ENCODE assay signal across 21 cellular contexts in the genomic region with DNA sequence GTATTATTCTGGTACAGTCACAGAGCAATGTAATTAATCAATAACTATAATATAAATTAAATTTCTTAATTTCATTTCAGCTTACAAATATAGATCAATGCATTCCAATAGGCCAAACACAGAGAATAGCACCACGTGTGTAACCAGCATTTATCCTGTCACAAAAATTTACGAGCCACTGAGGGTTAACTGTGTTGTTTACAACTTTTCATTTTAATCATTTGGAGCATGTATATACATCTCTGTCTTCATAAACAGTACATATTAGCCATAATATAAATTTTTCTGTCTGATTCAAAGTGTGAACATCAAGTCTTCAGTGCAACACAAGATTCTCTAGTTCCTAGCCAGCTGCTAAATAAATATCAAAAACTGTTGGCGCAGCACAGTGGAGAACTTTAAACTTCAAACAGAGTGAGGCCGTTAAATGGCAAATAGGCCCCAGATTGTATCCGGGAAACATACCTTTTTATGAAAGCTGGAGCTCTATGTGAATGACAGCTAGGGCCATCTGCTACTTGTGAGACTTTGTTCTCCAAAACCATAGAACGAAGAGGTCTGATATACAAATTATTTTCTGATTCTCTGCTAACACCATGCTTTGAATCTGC.
DNase-seq lines count a peak whose midpoint lies in the region; ATAC-seq, FAIRE-seq and TF ChIP-seq lines count a peak whose summit lies in the region.
"Had no signal": no experiment of that assay in that cellular context is flagged by ENCODE, and none has a peak within 500 bp of the region (broad histone marks: within the 10 kb centered on the region; RNA-seq: fewer than 3 reads in every experiment).

No MANE protein-coding gene starts in this region.

- no peaks in the 10 kb centered on the region for H3K79me1 ChIP-seq in neuronal stem cell (ENCODE audit: low read depth, low read length)

- no peaks in the 10 kb centered on the region for H3K36me3 ChIP-seq in endocrine pancreas (ENCODE audit: control insufficient read depth, insufficient read depth, low read length)
- peaks cover 0 to 1% of the 10 kb centered on the region in 2 experiments; a peak in 1 of 5 replicates for H3K36me3 ChIP-seq in HepG2 (replicated peaks in 1 of 2; ENCODE audit: control insufficient read depth in 1 of 2, insufficient read depth in 2 of 2, low read length in 2 of 2)
- H3K36me3 ChIP-seq in gastrocnemius medialis, result no peaks in the 10 kb centered on the region
- H3K36me3 ChIP-seq in neuronal stem cell (replicated peaks in 1 of 2; ENCODE audit: control insufficient read depth in 2 of 2, insufficient read depth in 2 of 2, low read length in 2 of 2), result no peaks in the 10 kb centered on the region
- H3K36me3 ChIP-seq: BLaER1 treated with 17β-estradiol and CSF1 and Interleukin-3, amounts not matched to agents 10 nM and 100 nM had no signal

- no peak for TF ChIP-seq CTCF in HepG2 (CRISPR knock-in tag; IDR thresholded peaks at IDR 0.05)
- no peak for TF ChIP-seq CTCF in gastrocnemius medialis (IDR thresholded peaks at IDR 0.05 in 4 of 5, conservative IDR thresholded peaks at IDR 0.05 in 1 of 5)

- no peaks in the 10 kb centered on the region for H3K36me3 Mint-ChIP-seq in stimulated activated naive B cell treated with anti-CD40 and anti-IgM and Interleukin-4, amounts not matched to agents 10 μg/mL and 1 μg/mL and 100 μg/mL, for 72 hours
- H3K36me3 Mint-ChIP-seq: CD4-positive, CD25-positive, alpha-beta regulatory T cell had no signal

- H3K4me2 ChIP-seq in HepG2 (ENCODE audit: low read depth, low read length) (peak overlapping the region; percentile 62), neuronal stem cell (ENCODE audit: insufficient read depth, low read length, poor library complexity, severe bottlenecking) (no peak overlapping the region)
- H3K4me2 ChIP-seq: BLaER1 treated with 17β-estradiol and CSF1 and Interleukin-3, amounts not matched to agents 10 nM and 100 nM had no signal

- ATAC-seq in HepG2, result peak; percentile 93
- ATAC-seq in gastrocnemius medialis, result no peak
- ATAC-seq in GM18502 (IDR thresholded peaks at IDR 0.05; ENCODE audit: poor library complexity, unreplicated experiment), result no peak
- ATAC-seq in stimulated activated naive B cell treated with anti-CD40 and anti-IgM and Interleukin-4, amounts not matched to agents 10 μg/mL and 1 μg/mL and 100 μg/mL, for 72 hours (replicated peaks), result no peak

- H3K27me3 ChIP-seq in endocrine pancreas (ENCODE audit: control insufficient read depth, insufficient read depth, low read length), result no peaks in the 10 kb centered on the region
- no peaks in the 10 kb centered on the region for H3K27me3 ChIP-seq in HepG2 (ENCODE audit: control insufficient read depth in 1 of 2, insufficient read depth in 2 of 2, low read length in 2 of 2)
- H3K27me3 ChIP-seq in gastrocnemius medialis, result no peaks in the 10 kb centered on the region
- H3K27me3 ChIP-seq in neuronal stem cell (ENCODE audit: control insufficient read depth in 3 of 3, insufficient read depth in 3 of 3, low read depth in 1 of 3, low read length in 3 of 3), result no peaks in the 10 kb centered on the region
- H3K27me3 ChIP-seq: BLaER1 treated with 17β-estradiol and CSF1 and Interleukin-3, amounts not matched to agents 10 nM and 100 nM had no signal

- no peaks in the 10 kb centered on the region for H3K4me1 Mint-ChIP-seq in stimulated activated naive B cell treated with anti-CD40 and anti-IgM and Interleukin-4, amounts not matched to agents 10 μg/mL and 1 μg/mL and 100 μg/mL, for 72 hours
- H3K4me1 Mint-ChIP-seq: CD4-positive, CD25-positive, alpha-beta regulatory T cell had no signal

- H3K9ac ChIP-seq in endocrine pancreas (ENCODE audit: control insufficient read depth, insufficient read depth, low read length) (no peak overlapping the region), HepG2 (ENCODE audit: insufficient read depth, low read depth, low read length) (no peak overlapping the region), neuronal stem cell (ENCODE audit: low read depth, low read length, poor library complexity) (no peak overlapping the region)
- H3K9ac ChIP-seq: BLaER1 treated with 17β-estradiol and CSF1 and Interleukin-3, amounts not matched to agents 10 nM and 100 nM; GM23248 had no signal

- no peak overlapping the region for H2BK5ac ChIP-seq in neuronal stem cell (ENCODE audit: low read length)

- H2AFZ ChIP-seq in HepG2 (ENCODE audit: low read length) (no peak overlapping the region), neuronal stem cell (ENCODE audit: low read length) (no peak overlapping the region)
- H2AFZ ChIP-seq: GM23248 had no signal

- intact Hi-C loops in HepG2 (cut with micrococcal nuclease; ENCODE audit: unreplicated experiment), result no loop called here
- intact Hi-C loops in gastrocnemius medialis (cut with DNase I; ENCODE audit: low total_unique reads), result no loop called here

- peaks cover 11% of the 10 kb centered on the region; the same call in 1 of the 2 replicates for H4K20me1 ChIP-seq in HepG2 (ENCODE audit: insufficient read depth, low read length)

- no peak overlapping the region for H2BK15ac ChIP-seq in neuronal stem cell (ENCODE audit: low read length)

- peak overlapping the region; percentile 75 for H3K27ac ChIP-seq in HepG2 (ENCODE audit: extremely low read length, insufficient read depth, low read length)
- H3K27ac ChIP-seq in gastrocnemius medialis, result peak overlapping the region in 3 of 4 donors; percentile 24 to 89 (median 78)
- no peak overlapping the region for H3K27ac ChIP-seq in neuronal stem cell (replicated peaks; ENCODE audit: low read length)
- H3K27ac ChIP-seq: BLaER1 treated with 17β-estradiol and CSF1 and Interleukin-3, amounts not matched to agents 10 nM and 100 nM; GM23248; HL-60 had no signal

- no peak overlapping the region for H2BK120ac ChIP-seq in neuronal stem cell (ENCODE audit: low read depth, low read length)

- H3K4me3 ChIP-seq in endocrine pancreas (ENCODE audit: control insufficient read depth, insufficient read depth, low read length), result peak overlapping the region; percentile 3
- peak overlapping the region in 2 of 3 experiments; percentile 26 to 34; a peak in 3 of 6 replicates for H3K4me3 ChIP-seq in HepG2 (replicated peaks in 1 of 3; ENCODE audit: insufficient read depth in 1 of 3, low read depth in 2 of 3, low read length in 3 of 3)
- H3K4me3 ChIP-seq in gastrocnemius medialis, result no peak overlapping the region
- H3K4me3 ChIP-seq in neuronal stem cell (ENCODE audit: low read length in 2 of 2), result no peak overlapping the region
- H3K4me3 ChIP-seq: BLaER1 treated with 17β-estradiol and CSF1 and Interleukin-3, amounts not matched to agents 10 nM and 100 nM; GM23248 had no signal

- H3K4me1 ChIP-seq in endocrine pancreas (ENCODE audit: control insufficient read depth, insufficient read depth, low read length) (peaks cover 15% of the 10 kb centered on the region), HepG2 (ENCODE audit: insufficient read depth, low read length) (peaks cover 76% of the 10 kb centered on the region), gastrocnemius medialis (peaks cover 55 to 56% of the 10 kb centered on the region in 2 donors), neuronal stem cell (ENCODE audit: control insufficient read depth in 2 of 2, insufficient read depth in 1 of 2, low read depth in 1 of 2, low read length in 2 of 2) (peaks cover 5 to 11% of the 10 kb centered on the region in 2 donors)

- no peak for DNase-seq in GM12892 (ENCODE audit: insufficient read length)
- peak; percentile 82 for DNase-seq in HepG2 (ENCODE audit: low spot score)
- DNase-seq in gastrocnemius medialis, result no peak
- no peak for DNase-seq in stimulated activated naive B cell treated with anti-CD40 and anti-IgM and Interleukin-4, amounts not matched to agents 10 μg/mL and 1 μg/mL and 100 μg/mL, for 72 hours
- DNase-seq in neuronal stem cell (ENCODE audit: low spot score), result no peak
- DNase-seq: ACHN; Calu3; CD4-positive, CD25-positive, alpha-beta regulatory T cell; DMS153; DMS79 treated with DMSO at 0.1 percent for 48 hours; GDM1; GM23248; HFFc6; IMR-90; Kasumi-1; KBM-7 had no signal

- no peak overlapping the region for H3K27ac Mint-ChIP-seq in stimulated activated naive B cell treated with anti-CD40 and anti-IgM and Interleukin-4, amounts not matched to agents 10 μg/mL and 1 μg/mL and 100 μg/mL, for 72 hours
- H3K27ac Mint-ChIP-seq: CD4-positive, CD25-positive, alpha-beta regulatory T cell; HFFc6 had no signal

- no peak overlapping the region for H4K8ac ChIP-seq in neuronal stem cell (ENCODE audit: low read depth, low read length)

- no peaks in the 10 kb centered on the region for H3K9me3 Mint-ChIP-seq in stimulated activated naive B cell treated with anti-CD40 and anti-IgM and Interleukin-4, amounts not matched to agents 10 μg/mL and 1 μg/mL and 100 μg/mL, for 72 hours
- H3K9me3 Mint-ChIP-seq: CD4-positive, CD25-positive, alpha-beta regulatory T cell; HFFc6 had no signal

- H3K14ac ChIP-seq in neuronal stem cell (ENCODE audit: low read length), result no peak overlapping the region

- no TSS peak for BruUV-seq in HepG2 (replicated peaks; lab: Mats Ljungman, UMichigan)

- H3K4me3 Mint-ChIP-seq in stimulated activated naive B cell treated with anti-CD40 and anti-IgM and Interleukin-4, amounts not matched to agents 10 μg/mL and 1 μg/mL and 100 μg/mL, for 72 hours, result no peak overlapping the region
- H3K4me3 Mint-ChIP-seq: CD4-positive, CD25-positive, alpha-beta regulatory T cell; HFFc6 had no signal

- peaks cover 91% of the 10 kb centered on the region for H3K79me2 ChIP-seq in HepG2 (ENCODE audit: insufficient read depth, low read length)

- no peaks in the 10 kb centered on the region for H3K9me3 ChIP-seq in endocrine pancreas (ENCODE audit: control insufficient read depth, low read length)
- H3K9me3 ChIP-seq in HepG2 (ENCODE audit: low read length), result no peaks in the 10 kb centered on the region
- H3K9me3 ChIP-seq in gastrocnemius medialis, result no peaks in the 10 kb centered on the region
- H3K9me3 ChIP-seq in neuronal stem cell (replicated peaks in 1 of 2; ENCODE audit: control insufficient read depth in 2 of 2, insufficient read depth in 1 of 2, low read depth in 1 of 2, low read length in 2 of 2), result no peaks in the 10 kb centered on the region
- H3K9me3 ChIP-seq: BLaER1 treated with 17β-estradiol and CSF1 and Interleukin-3, amounts not matched to agents 10 nM and 100 nM had no signal

- no peak overlapping the region for H2AK5ac ChIP-seq in neuronal stem cell (ENCODE audit: low read depth, low read length)

- TF ChIP-seq EP300 in HepG2 (IDR thresholded peaks at IDR 0.05; ENCODE audit: low read depth in 2 of 2, low read length in 2 of 2) (peak in 1 of 2 experiments; percentile 75; a peak in 2 of 4 replicates), HepG2 (CRISPR knock-in tag; IDR thresholded peaks at IDR 0.05; ENCODE audit: borderline replicate concordance) (no peak; the same call in 1 of the 2 replicates)

- no peaks in the 10 kb centered on the region for H3K27me3 Mint-ChIP-seq in stimulated activated naive B cell treated with anti-CD40 and anti-IgM and Interleukin-4, amounts not matched to agents 10 μg/mL and 1 μg/mL and 100 μg/mL, for 72 hours
- H3K27me3 Mint-ChIP-seq: CD4-positive, CD25-positive, alpha-beta regulatory T cell had no signal

- TF ChIP-seq POLR2A in GM12892 (IDR thresholded peaks at IDR 0.05; ENCODE audit: low read depth, low read length) (no peak), HepG2 (IDR thresholded peaks at IDR 0.05; ENCODE audit: insufficient read depth in 1 of 2, low read depth in 2 of 2, low read length in 2 of 2) (no peak), gastrocnemius medialis (IDR thresholded peaks at IDR 0.05) (no peak)

- H2BK12ac ChIP-seq in neuronal stem cell (ENCODE audit: low read length), result no peak overlapping the region

- H3K4ac ChIP-seq in neuronal stem cell (ENCODE audit: low read length), result no peak overlapping the region

- H3K18ac ChIP-seq in neuronal stem cell (ENCODE audit: low read length), result no peak overlapping the region

- H3K23ac ChIP-seq in neuronal stem cell (ENCODE audit: low read depth, low read length, poor library complexity), result no peak overlapping the region

- POLR2A ChIA-PET in HepG2 (lab: Yijun Ruan, JAX), result interaction anchor here (0.6 to 1.4 kb wide), 5 partner anchors 55 to 174 kb away, joined by 3 to 4 read pairs (median 3); no protein-coding TSS in a partner anchor

- no peak overlapping the region for H4K91ac ChIP-seq in neuronal stem cell (ENCODE audit: low read depth, low read length, poor library complexity)

- in situ Hi-C loops in HepG2 (cut with HindIII; ENCODE audit: extremely low pct_ligation_motif_present, low pct_unique_long_range_greater_than_20kb) (loop anchor here (10.0 kb wide), 1 partner anchor 168 kb away; the partner anchor contains the start of gene UCHL3), gastrocnemius medialis (cut with MboI; ENCODE audit: low sequenced_read_pairs in 4 of 4) (loop anchor here in 1 of 4 donors (10.0 kb wide), 1 partner anchor 168 kb away; the partner anchor contains the start of gene UCHL3)

- CTCF ChIA-PET in HepG2 (lab: Yijun Ruan, JAX; ENCODE audit: low intra/inter-chr PET ratio, low total read pairs), result no interaction called here

- no peak for TF ChIP-seq RAD21 in HepG2 (CRISPR knock-in tag; IDR thresholded peaks at IDR 0.05)

- WGBS in HepG2 (ENCODE audit: low lambda C conversion rate), result 7% methylated on average over 6 of the region's 6 CpGs
- WGBS in neuronal stem cell (ENCODE audit: extremely low coverage in 2 of 2, insufficient read length in 2 of 2, insufficient replicate concordance in 1 of 2), 2 donors, result no CpG with 5 or more reads among the region's 6 CpGs

- FAIRE-seq in GM12892 (lab: Jason Lieb, UNC), result peak; percentile 17
- FAIRE-seq in HepG2 (lab: Jason Lieb, UNC), result peak; percentile 64
- FAIRE-seq: H54 had no signal

Comparison
In these comparisons a context has a peak if more than half of its experiments do, and no peak if none do; other contexts are left out.
1. H3K4me3 ChIP-seq: peak in endocrine pancreas (single experiment) and HepG2 (2 of 3); none in gastrocnemius medialis (0 of 4) and neuronal stem cell (0 of 2).